ENCODE assay signal across 17 cellular contexts in genomic region chr6:137795510-137795909, GRCh38.
"Had no signal": no experiment of that assay in that cellular context is flagged by ENCODE, and none has a peak within 500 bp of the region (broad histone marks: within the 10 kb centered on the region; RNA-seq: fewer than 3 reads in every experiment).

No MANE protein-coding gene starts in this region.

- H3K36me3 Mint-ChIP-seq: naive B cell had no signal

- H3K9me3 Mint-ChIP-seq: naive B cell had no signal

- H3K27me3 Mint-ChIP-seq: naive B cell, progenitor cell of endocrine pancreas had no signal

- H3K36me3 ChIP-seq: lower lobe of right lung, transverse colon had no signal

- ATAC-seq: activated naive CD4-positive, alpha-beta T cell treated with anti-CD3 and anti-CD28 coated beads, Interleukin-2, amount 50 U/mL, for 72 hours; esophagus mucosa; left cardiac atrium; lower lobe of right lung; right cardiac atrium had no signal

- H3K27ac ChIP-seq: lower lobe of right lung, transverse colon, VCaP had no signal

- H3K4me2 ChIP-seq: smooth muscle cell had no signal

- H3K4me3 Mint-ChIP-seq: naive B cell had no signal

- H3K27ac Mint-ChIP-seq: activated naive CD4-positive, alpha-beta T cell treated with anti-CD3 and anti-CD28 coated beads, Interleukin-2, amount 50 U/mL, for 72 hours; progenitor cell of endocrine pancreas had no signal

- H3K27me3 ChIP-seq: transverse colon had no signal

- DNase-seq: activated effector memory CD4-positive, alpha-beta T cell treated with anti-CD3 and anti-CD28 coated beads, Interleukin-2, amount 50 U/mL, for 16 hours; activated T-cell treated with anti-CD3 and anti-CD28 coated beads, Interleukin-2, amount 50 U/mL, for 1 hour; anterior cingulate cortex; hypothalamus; left cardiac atrium; lower lobe of right lung; midbrain; naive B cell; occipital lobe; right cardiac atrium; substantia nigra; transverse colon had no signal

- H3K9me3 ChIP-seq: lower lobe of right lung, transverse colon had no signal

- H3K4me3 ChIP-seq: lower lobe of right lung, smooth muscle cell, transverse colon had no signal
